8 cellular contexts compared by ENCODE assay signal in genomic region chr5:109740329-109740728, GRCh38. TPM values are rescaled to one million over a fixed set of nuclear protein-coding genes. Genes with fewer than 3 reads are reported as not detected.
DNase-seq lines count a peak whose midpoint lies in the region; ATAC-seq lines count a peak whose summit lies in the region.

No MANE protein-coding gene starts in this region.

- ATAC-seq in HG02885 (IDR thresholded peaks at IDR 0.05; ENCODE audit: poor library complexity, unreplicated experiment), result peak; percentile 89
- peak; percentile 18 for ATAC-seq in T-helper 17 cell
- ATAC-seq in memory B cell (ENCODE audit: low read depth), result no peak

- CTCF ChIA-PET in CD4-positive, alpha-beta memory T cell (lab: Charles Lee; ENCODE audit: partially characterized antibody), result no interaction called here

- peaks cover 6% of the 10 kb centered on the region for H3K36me3 ChIP-seq in CD4-positive, alpha-beta memory T cell (ENCODE audit: insufficient read depth, low read length)

- H3K4me3 Mint-ChIP-seq in T-helper 17 cell (no peak overlapping the region), memory B cell (no peak overlapping the region)
- H3K4me3 Mint-ChIP-seq in CD4-positive, alpha-beta memory T cell, result peak overlapping the region in 1 of 8 donors; percentile 14

- no peak overlapping the region for H3K27ac ChIP-seq in CD4-positive, alpha-beta memory T cell (ENCODE audit: low read depth, low read length)

- peaks cover 2% of the 10 kb centered on the region for H3K9me3 Mint-ChIP-seq in memory B cell
- H3K9me3 Mint-ChIP-seq in CD4-positive, alpha-beta memory T cell, result peaks cover 0 to 3% (median 0%) of the 10 kb centered on the region in 8 donors

- H3K27me3 Mint-ChIP-seq in T-helper 17 cell (no peaks in the 10 kb centered on the region), memory B cell (no peaks in the 10 kb centered on the region)
- no peaks in the 10 kb centered on the region for H3K27me3 Mint-ChIP-seq in CD4-positive, alpha-beta memory T cell

- no peak overlapping the region for H3K4me3 ChIP-seq in CD4-positive, alpha-beta memory T cell (ENCODE audit: low read length in 2 of 2)

- no peaks in the 10 kb centered on the region for H3K9me3 ChIP-seq in T-helper 17 cell (ENCODE audit: control insufficient read depth, low read length, poor library complexity, severe bottlenecking)
- no peaks in the 10 kb centered on the region for H3K9me3 ChIP-seq in CD4-positive, alpha-beta memory T cell (ENCODE audit: control insufficient read depth in 1 of 2, low read length in 2 of 2)

- peaks cover 7% of the 10 kb centered on the region for H3K36me3 Mint-ChIP-seq in T-helper 17 cell (ENCODE audit: low read depth)
- H3K36me3 Mint-ChIP-seq in memory B cell, result peaks cover 32% of the 10 kb centered on the region
- H3K36me3 Mint-ChIP-seq in CD4-positive, alpha-beta memory T cell, result peaks cover 46 to 65% of the 10 kb centered on the region in 2 donors

- intact Hi-C loops in CD4-positive, alpha-beta memory T cell (cut with micrococcal nuclease), result no loop called here

- H3K27ac Mint-ChIP-seq in T-helper 17 cell (no peak overlapping the region), memory B cell (peak overlapping the region; percentile 7)
- H3K27ac Mint-ChIP-seq in CD4-positive, alpha-beta memory T cell, result peak overlapping the region in 2 of 7 donors; percentile 38 to 75

- peaks cover 12% of the 10 kb centered on the region for H3K4me1 ChIP-seq in CD4-positive, alpha-beta memory T cell (ENCODE audit: insufficient read depth, low read length)

- DNase-seq in NCI-H2029 (lab: John Stamatoyannopoulos, UW) (peak; percentile 18), NCI-H2029 treated with DMSO at 0.1 percent for 48 hours (lab: John Stamatoyannopoulos, UW) (no peak), T-helper 17 cell (no peak), memory B cell (ENCODE audit: low spot score in 2 of 2) (no peak), 8988T (no peak), epidermal melanocyte (ENCODE audit: insufficient read length, low spot score) (no peak)
- no peak for DNase-seq in CD4-positive, alpha-beta memory T cell

- no peaks in the 10 kb centered on the region for H3K27me3 ChIP-seq in CD4-positive, alpha-beta memory T cell (ENCODE audit: insufficient read depth, low read length)

- H3K4me1 Mint-ChIP-seq in T-helper 17 cell, result peaks cover 22% of the 10 kb centered on the region
- H3K4me1 Mint-ChIP-seq in memory B cell, result peaks cover 28% of the 10 kb centered on the region
- peaks cover 32 to 79% (median 45%) of the 10 kb centered on the region in 4 donors for H3K4me1 Mint-ChIP-seq in CD4-positive, alpha-beta memory T cell

- POLR2A ChIA-PET in CD4-positive, alpha-beta memory T cell (lab: Charles Lee; ENCODE audit: partially characterized antibody), result no interaction called here

RNA-seq across cellular contexts. Expression of gene MAN2A1, which starts 50.6 kb away (rescaled TPM):
- 10 to 100 TPM; 51.6 to 53.3 TPM for total RNA-seq in T-helper 17 cell
- 10 to 100 TPM; 79.8 to 81.0 TPM for total RNA-seq in CD4-positive, alpha-beta memory T cell
- polyA plus RNA-seq in CD4-positive, alpha-beta memory T cell, result 10 to 100 TPM; 21.0 to 24.0 TPM
